ENCODE assay signal across 8 cellular contexts in genomic region chr15:40906947-40907802, GRCh38. TPM values are rescaled to one million over a fixed set of nuclear protein-coding genes. Genes with fewer than 3 reads are reported as not detected.
DNase-seq lines count a peak whose midpoint lies in the region; ATAC-seq, FAIRE-seq and TF ChIP-seq lines count a peak whose summit lies in the region.

No MANE protein-coding gene starts in this region.

- peak; percentile 58 for FAIRE-seq in GM18507 (lab: Jason Lieb, UNC)

- H3K4me1 Mint-ChIP-seq in activated T-cell treated with anti-CD3 and anti-CD28 coated beads, Interleukin-2, amount 50 U/mL, for 4 hours (ENCODE audit: low read depth): peaks cover 31% of the 10 kb centered on the region

- peak overlapping the region; percentile 77 for H3K4me3 Mint-ChIP-seq in activated T-cell treated with anti-CD3 and anti-CD28 coated beads, Interleukin-2, amount 50 U/mL, for 4 hours

- DNase-seq in GM18507 (ENCODE audit: extremely low spot score, insufficient read length, low read depth) (no peak), NCI-H2171 (lab: John Stamatoyannopoulos, UW) (peak; percentile 76), fibroblast of mammary gland (ENCODE audit: low read depth) (peak; percentile 43), nucleus accumbens (lab: John Stamatoyannopoulos, UW) (peak in 38 of 56 donors; percentile 13 to 67 (median 35)), AG08395 (ENCODE audit: low spot score) (no peak)
- peak; percentile 27 for DNase-seq in activated T-cell treated with anti-CD3 and anti-CD28 coated beads, Interleukin-2, amount 50 U/mL, for 4 hours

- H3K4me3 ChIP-seq in fibroblast of mammary gland (ENCODE audit: control insufficient read depth, low read depth, low read length): peak overlapping the region; percentile 54

- no peaks in the 10 kb centered on the region for H3K9me3 Mint-ChIP-seq in activated T-cell treated with anti-CD3 and anti-CD28 coated beads, Interleukin-2, amount 50 U/mL, for 4 hours

- peak; percentile 33 to 43 for ATAC-seq in activated T-cell treated with anti-CD3 and anti-CD28 coated beads, Interleukin-2, amount 50 U/mL, for 4 hours
- no peak for ATAC-seq in HG02840 (IDR thresholded peaks at IDR 0.05; ENCODE audit: low FRiP score, unreplicated experiment)
- ATAC-seq in GM19351 (IDR thresholded peaks at IDR 0.05; ENCODE audit: unreplicated experiment): no peak

- no peaks in the 10 kb centered on the region for H3K27me3 Mint-ChIP-seq in activated T-cell treated with anti-CD3 and anti-CD28 coated beads, Interleukin-2, amount 50 U/mL, for 4 hours (ENCODE audit: low read depth)

- peaks cover 7% of the 10 kb centered on the region for H3K36me3 Mint-ChIP-seq in activated T-cell treated with anti-CD3 and anti-CD28 coated beads, Interleukin-2, amount 50 U/mL, for 4 hours (ENCODE audit: insufficient read depth)

- TF ChIP-seq CTCF in fibroblast of mammary gland (conservative IDR thresholded peaks at IDR 0.05; ENCODE audit: control insufficient read depth, insufficient read depth, low read depth, low read length): no peak

RNA-seq across cellular contexts. Expression of gene VPS18, which starts 12.9 kb away (rescaled TPM):
- total RNA-seq in activated T-cell treated with anti-CD3 and anti-CD28 coated beads, Interleukin-2, amount 50 U/mL, for 4 hours: 10 to 100 TPM; 15.9 to 16.7 (median 16.4) TPM

RNA-seq across cellular contexts. Expression of gene DLL4, which starts 22.0 kb away (rescaled TPM):
- under 1 TPM; 0.05 to 0.38 (median 0.37) TPM for total RNA-seq in activated T-cell treated with anti-CD3 and anti-CD28 coated beads, Interleukin-2, amount 50 U/mL, for 4 hours

RNA-seq across cellular contexts. Expression of gene RHOV, which starts 33.1 kb away (rescaled TPM):
- under 1 TPM; 0.35 to 0.53 (median 0.49) TPM for total RNA-seq in activated T-cell treated with anti-CD3 and anti-CD28 coated beads, Interleukin-2, amount 50 U/mL, for 4 hours

RNA-seq across cellular contexts. Expression of gene CHAC1, which starts 46.1 kb away (rescaled TPM):
- total RNA-seq in activated T-cell treated with anti-CD3 and anti-CD28 coated beads, Interleukin-2, amount 50 U/mL, for 4 hours: 10 to 100 TPM; 12.0 to 31.3 (median 20.8) TPM

Comparison
In these comparisons a context has a peak if more than half of its experiments do, and no peak if none do; other contexts are left out.
1. DNase-seq: peak in NCI-H2171 (single experiment), activated T-cell treated with anti-CD3 and anti-CD28 coated beads, Interleukin-2, amount 50 U/mL, for 4 hours (single experiment), fibroblast of mammary gland (single experiment) and nucleus accumbens (38 of 56); none in GM18507 (single experiment) and AG08395 (single experiment).
2. ATAC-seq: peak in activated T-cell treated with anti-CD3 and anti-CD28 coated beads, Interleukin-2, amount 50 U/mL, for 4 hours (2 of 2); none in HG02840 (single experiment) and GM19351 (single experiment).